19 cellular contexts compared by ENCODE assay signal in genomic region chr22:20899827-20900423, GRCh38. TPM values are rescaled to one million over a fixed set of nuclear protein-coding genes. Genes with fewer than 3 reads are reported as not detected.
A peak's percentile ranks its signal among the peaks of the same experiment; 100 is the strongest.
DNase-seq lines count a peak whose midpoint lies in the region; TF ChIP-seq lines count a peak whose summit lies in the region.
"Had no signal": no experiment of that assay in that cellular context is flagged by ENCODE, and none has a peak within 500 bp of the region (broad histone marks: within the 10 kb centered on the region; RNA-seq: fewer than 3 reads in every experiment).

No MANE protein-coding gene starts in this region.

- no peak overlapping the region for H3K4me3 Mint-ChIP-seq in progenitor cell of endocrine pancreas (ENCODE audit: low read depth)
- H3K4me3 Mint-ChIP-seq: CD4-positive, CD25-positive, alpha-beta regulatory T cell; CD8-positive, alpha-beta memory T cell had no signal

- TF ChIP-seq CTCF in NB4 (IDR thresholded peaks at IDR 0.05; ENCODE audit: low read depth, low read length) (no peak), spleen (IDR thresholded peaks at IDR 0.05 in 8 of 11, conservative IDR thresholded peaks at IDR 0.05 in 3 of 11) (no peak), GM13977 (IDR thresholded peaks at IDR 0.05; ENCODE audit: extremely low read depth, insufficient read depth, missing control alignments) (no peak), progenitor cell of endocrine pancreas (IDR thresholded peaks at IDR 0.05; ENCODE audit: unreplicated experiment) (no peak)

- H3K79me1 ChIP-seq in mesendoderm (ENCODE audit: low read length): no peaks in the 10 kb centered on the region

- CTCF ChIA-PET in HEK293T (lab: Yijun Ruan, JAX): interaction anchor here (0.7 to 1.1 kb wide), 3 partner anchors 14 to 98 kb away, joined by 3 to 4 read pairs (median 4); no protein-coding TSS in a partner anchor

- no peaks in the 10 kb centered on the region for H3K9me3 ChIP-seq in spleen
- H3K9me3 ChIP-seq: BE2C, HAP-1 had no signal

- H3K27ac ChIP-seq in spleen: no peak overlapping the region
- H3K27ac ChIP-seq in mesendoderm (ENCODE audit: low read depth, low read length): no peak overlapping the region
- H3K27ac ChIP-seq: GM23248 had no signal

- DNase-seq in HEK293T (ENCODE audit: extremely low spot score) (no peak), KBM-7 (peak; percentile 28), NB4 (ENCODE audit: low read depth) (peak; percentile 71), spleen (peak; percentile 3), GM13977 (ENCODE audit: low spot score) (no peak), progenitor cell of endocrine pancreas (ENCODE audit: low spot score, unreplicated experiment) (no peak), mesendoderm (no peak)
- DNase-seq: ACHN; BE2C; C1 segment of cervical spinal cord; CD4-positive, CD25-positive, alpha-beta regulatory T cell; CD8-positive, alpha-beta memory T cell; COR-L47; DMS 273 treated with DMSO at 0.1 percent for 48 hours; DMS53; DND-41; EL; GM23248 had no signal

- no peak overlapping the region for H3K56ac ChIP-seq in mesendoderm (ENCODE audit: low read length)

- in situ Hi-C loops in KBM-7 (cut with MboI; ENCODE audit: low pct_unique_long_range_greater_than_20kb, low sequenced_read_pairs) (no loop called here), GM13977 (cut with MboI; ENCODE audit: low pct_unique_long_range_greater_than_20kb, low sequenced_read_pairs, unreplicated experiment) (no loop called here)

- intact Hi-C loops in spleen (cut with DNase I; ENCODE audit: low total_unique reads): no loop called here

- H3K27me3 ChIP-seq in spleen (replicated peaks in 1 of 7) (no peaks in the 10 kb centered on the region), mesendoderm (ENCODE audit: insufficient read depth, low read length, poor library complexity) (no peaks in the 10 kb centered on the region)
- H3K27me3 ChIP-seq: BE2C had no signal

- no peaks in the 10 kb centered on the region for H3K9me3 Mint-ChIP-seq in progenitor cell of endocrine pancreas (ENCODE audit: low read depth)
- H3K9me3 Mint-ChIP-seq: CD8-positive, alpha-beta memory T cell had no signal

- H3K36me3 Mint-ChIP-seq in progenitor cell of endocrine pancreas (ENCODE audit: insufficient read depth): no peaks in the 10 kb centered on the region
- H3K36me3 Mint-ChIP-seq: CD4-positive, CD25-positive, alpha-beta regulatory T cell; CD8-positive, alpha-beta memory T cell had no signal

- H2BK5ac ChIP-seq in mesendoderm (ENCODE audit: low read length): no peak overlapping the region

- H4K8ac ChIP-seq in mesendoderm (ENCODE audit: low read depth, low read length): no peak overlapping the region

- no peak overlapping the region for H3K4me3 ChIP-seq in NB4 (ENCODE audit: low read depth, low read length)
- no peak overlapping the region for H3K4me3 ChIP-seq in spleen
- H3K4me3 ChIP-seq in mesendoderm (ENCODE audit: low read length): no peak overlapping the region
- H3K4me3 ChIP-seq: GM23248, HAP-1 had no signal

- no peaks in the 10 kb centered on the region for H3K4me1 Mint-ChIP-seq in progenitor cell of endocrine pancreas (ENCODE audit: low read depth)
- H3K4me1 Mint-ChIP-seq: CD8-positive, alpha-beta memory T cell had no signal

- H2BK15ac ChIP-seq in mesendoderm (replicated peaks; ENCODE audit: low read depth): no peak overlapping the region

- H3K18ac ChIP-seq in mesendoderm (ENCODE audit: low read length): no peak overlapping the region

- no peak for TF ChIP-seq POLR2A in NB4 (IDR thresholded peaks at IDR 0.05; ENCODE audit: extremely low read depth, insufficient read length)
- no peak for TF ChIP-seq POLR2A in spleen (IDR thresholded peaks at IDR 0.05)

- H3K79me2 ChIP-seq in mesendoderm (ENCODE audit: control insufficient read depth, insufficient read depth, low read length): no peaks in the 10 kb centered on the region

- POLR2A ChIA-PET in HEK293T (lab: Yijun Ruan, JAX): interaction anchor here (1.6 kb wide), 1 partner anchor 82 kb away, joined by 5 read pairs; the partner anchor contains the start of gene LZTR1

- H3K27ac Mint-ChIP-seq in progenitor cell of endocrine pancreas: no peak overlapping the region

- no peak overlapping the region for H3K4me2 ChIP-seq in mesendoderm (ENCODE audit: low read length)

- WGBS in spleen, 5 donors: 55 to 69% (median 58%) methylated on average over 7 of the region's 7 CpGs
- WGBS in mesendoderm (ENCODE audit: extremely low coverage, insufficient coverage, low lambda C conversion rate): no CpG with 5 or more reads among the region's 7 CpGs

- H4K5ac ChIP-seq in mesendoderm (ENCODE audit: low read length): no peak overlapping the region

- H2AK5ac ChIP-seq in mesendoderm (ENCODE audit: low read length): no peak overlapping the region

- no peak overlapping the region for H3K23ac ChIP-seq in mesendoderm (ENCODE audit: low read length)

- no peak overlapping the region for H2BK120ac ChIP-seq in mesendoderm (ENCODE audit: low read depth, low read length)

- H3K4ac ChIP-seq in mesendoderm (ENCODE audit: low read depth, low read length): no peak overlapping the region

- H3K27me3 Mint-ChIP-seq in progenitor cell of endocrine pancreas: no peaks in the 10 kb centered on the region

- H3K4me1 ChIP-seq in spleen (peaks cover 0 to 12% (median 0%) of the 10 kb centered on the region in 6 donors), mesendoderm (ENCODE audit: control insufficient read depth, low read depth, low read length) (no peaks in the 10 kb centered on the region)
- H3K4me1 ChIP-seq: BE2C, HAP-1 had no signal

- H3K36me3 ChIP-seq in spleen (no peaks in the 10 kb centered on the region), mesendoderm (ENCODE audit: control insufficient read depth, insufficient read depth, low read length) (no peaks in the 10 kb centered on the region)
- H3K36me3 ChIP-seq: BE2C, HAP-1 had no signal

- H3K9ac ChIP-seq in mesendoderm (ENCODE audit: low read length): no peak overlapping the region
- H3K9ac ChIP-seq: GM23248 had no signal

TF ChIP-seq in HEK293T, 16 proteins besides CTCF, POLR2A, EP300 and RAD21:
- TF ChIP-seq ELF4 (IDR thresholded peaks at IDR 0.05) (no peak), FOXA1 (IDR thresholded peaks at IDR 0.05) (no peak), PKNOX1 (IDR thresholded peaks at IDR 0.05) (peak; percentile 17; the same call in 1 of the 2 replicates), SP1 (IDR thresholded peaks at IDR 0.05) (no peak), LEF1 (IDR thresholded peaks at IDR 0.05; ENCODE audit: borderline replicate concordance) (no peak), BHLHE40 (IDR thresholded peaks at IDR 0.05; ENCODE audit: borderline replicate concordance) (no peak), CTBP1 (IDR thresholded peaks at IDR 0.05; ENCODE audit: borderline replicate concordance) (no peak)

RNA-seq across cellular contexts. Expression of gene CRKL, which starts 17.3 kb away (rescaled TPM):
- 10 to 100 TPM; 56.7 to 65.3 (median 58.1) TPM for total RNA-seq in spleen
- polyA plus RNA-seq in spleen: 10 to 100 TPM; 11.5 to 17.9 (median 12.2) TPM
- total RNA-seq in progenitor cell of endocrine pancreas: 81.4 and 86.3 TPM in 2 replicates
- polyA plus RNA-seq in mesendoderm (2013, experiment 1 of 2): 53.0 TPM
- polyA plus RNA-seq in mesendoderm (2013, experiment 2 of 2): 54.6 TPM

RNA-seq across cellular contexts. Expression of gene SNAP29, which starts 41.1 kb away (rescaled TPM):
- 10 to 100 TPM; 22.6 to 33.5 (median 28.2) TPM for total RNA-seq in spleen
- polyA plus RNA-seq in spleen: 10 to 100 TPM; 13.7 to 19.5 (median 17.2) TPM
- total RNA-seq in progenitor cell of endocrine pancreas: 20.4 and 20.6 TPM in 2 replicates
- 16.3 TPM for polyA plus RNA-seq in mesendoderm (2013, experiment 1 of 2)
- 16.0 TPM for polyA plus RNA-seq in mesendoderm (2013, experiment 2 of 2)

RNA-seq across cellular contexts. Expression of gene PI4KA, which starts 41.3 kb away (rescaled TPM):
- total RNA-seq in spleen (100 to 1,000 TPM in 6 of 7 donors, 10 to 100 TPM in 1; 86.2 to 143 (median 122) TPM), progenitor cell of endocrine pancreas (125 and 140 TPM in 2 replicates)
- polyA plus RNA-seq in spleen: 10 to 100 TPM; 29.8 to 48.1 (median 35.3) TPM
- 10.7 TPM for polyA plus RNA-seq in mesendoderm (2013, experiment 1 of 2)
- polyA plus RNA-seq in mesendoderm (2013, experiment 2 of 2): 10.7 TPM

Comparison
In these comparisons a context has a peak if more than half of its experiments do, and no peak if none do; other contexts are left out.
1. DNase-seq: peak in KBM-7 (single experiment), NB4 (single experiment) and spleen (single experiment); none in HEK293T (single experiment), GM13977 (single experiment), progenitor cell of endocrine pancreas (single experiment) and mesendoderm (single experiment).